Comparison of ENCODE assay signal across 24 cellular contexts in the genomic region with DNA sequence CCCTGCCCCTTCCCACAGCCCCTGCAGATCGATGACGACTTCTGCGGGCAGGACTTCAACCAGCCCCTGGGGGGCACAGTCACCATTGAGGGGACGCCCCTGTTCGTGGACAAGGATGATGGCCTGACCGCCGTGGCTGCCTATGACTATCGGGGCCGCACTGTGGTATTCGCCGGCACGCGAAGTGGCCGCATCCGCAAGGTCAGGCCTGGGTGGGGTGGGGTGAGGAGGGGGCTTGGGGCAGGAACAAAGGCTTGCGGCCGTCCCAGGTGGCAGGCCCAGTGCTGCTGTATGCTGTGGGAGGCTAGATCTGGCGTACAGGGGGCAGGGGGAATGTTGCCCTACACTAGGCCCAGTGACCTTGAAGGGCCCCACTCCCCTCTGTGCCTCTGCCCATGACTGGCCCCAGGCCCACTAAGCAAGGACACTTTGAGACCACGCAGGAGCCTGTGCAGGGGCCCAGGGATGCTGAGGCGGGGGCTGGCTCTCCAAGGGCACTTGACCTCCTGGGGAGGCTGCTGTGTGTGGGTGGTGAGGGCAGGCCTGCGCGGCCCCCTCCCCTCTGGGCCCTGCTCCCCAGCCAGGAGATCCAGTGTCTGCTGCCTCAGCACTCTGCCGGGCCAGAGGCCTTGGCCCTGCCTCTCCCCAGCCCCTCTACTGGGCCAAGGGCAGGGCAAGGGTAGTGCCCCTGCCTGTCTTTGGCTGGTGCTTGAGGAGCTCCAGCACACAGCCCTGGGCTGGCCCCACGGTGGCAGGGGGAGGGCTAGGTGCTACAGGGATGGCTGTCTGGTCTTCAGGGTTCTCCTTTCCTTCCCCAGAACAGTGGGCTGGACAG.
"Had no signal": no experiment of that assay in that cellular context is flagged by ENCODE, and none has a peak within 500 bp of the region (broad histone marks: within the 10 kb centered on the region; RNA-seq: fewer than 3 reads in every experiment).

No MANE protein-coding gene starts in this region.

- H3K27ac Mint-ChIP-seq: activated CD8-positive, alpha-beta T cell treated with anti-CD3 and anti-CD28 coated beads, Interleukin-2, amount 10 ng/mL, durations not matched to agents 7 days and 5 days; nephron; T-cell; T-helper 2 cell treated with Interferon-gamma antibody and Interleukin-4, amounts not matched to agents 5 μg/mL and 100 μg/mL, for 36 hours had no signal

- H3K27me3 Mint-ChIP-seq: central memory CD8-positive, alpha-beta T cell; T-cell had no signal

- DNase-seq: activated CD4-positive, alpha-beta T cell treated with anti-CD3 and anti-CD28 coated beads for 1 hour; activated CD4-positive, alpha-beta T cell treated with anti-CD3 and anti-CD28 coated beads, Interleukin-2, amount 50 U/mL, for 1 hour; activated CD8-positive, alpha-beta T cell treated with anti-CD3 and anti-CD28 coated beads, Interleukin-2, amount 10 ng/mL, durations not matched to agents 7 days and 5 days; activated gamma-delta T cell treated with Interleukin-2 at 50 U/mL for 16 hours; activated T-cell treated with anti-CD3 and anti-CD28 coated beads, Interleukin-2, amount 50 U/mL, for 1 hour; aorta; brain microvascular endothelial cell; effector memory CD4-positive, alpha-beta T cell; foreskin melanocyte; hippocampal formation; kidney glomerular epithelial cell; sigmoid colon; stimulated activated CD4-positive, alpha-beta T cell treated with anti-CD3 and anti-CD28 coated beads, Interleukin-2, amount 100 ng/mL, for 48 hours; stimulated activated CD8-positive, alpha-beta memory T cell treated with anti-CD3 and anti-CD28 coated beads, Interleukin-4, amount 100 ng/mL, for 48 hours; stimulated activated naive CD8-positive, alpha-beta T cell treated with anti-CD3 and anti-CD28 coated beads, Interleukin-15, Interleukin-2, amounts not matched to agents 100 U/mL and 50 U/mL, for 24 hours; substantia nigra; T-cell had no signal

- H3K36me3 Mint-ChIP-seq: activated naive CD4-positive, alpha-beta T cell treated with anti-CD3 and anti-CD28 coated beads, Interleukin-2, amount 50 U/mL, for 72 hours had no signal

- H3K9me3 ChIP-seq: sigmoid colon, tibial nerve had no signal

- H3K4me3 Mint-ChIP-seq: activated CD8-positive, alpha-beta T cell treated with anti-CD3 and anti-CD28 coated beads, Interleukin-2, amount 10 ng/mL, durations not matched to agents 7 days and 5 days; central memory CD8-positive, alpha-beta T cell; nephron; T-cell; T-helper 2 cell treated with Interferon-gamma antibody and Interleukin-4, amounts not matched to agents 5 μg/mL and 100 μg/mL, for 36 hours had no signal

- H3K4me3 ChIP-seq: sigmoid colon, tibial nerve had no signal

- H3K27ac ChIP-seq: brain microvascular endothelial cell, VCaP had no signal

- H3K27me3 ChIP-seq: brain microvascular endothelial cell, sigmoid colon, tibial nerve had no signal

- H3K9me3 Mint-ChIP-seq: activated naive CD4-positive, alpha-beta T cell treated with anti-CD3 and anti-CD28 coated beads, Interleukin-2, amount 50 U/mL, for 72 hours; central memory CD8-positive, alpha-beta T cell; nephron; T-cell; T-helper 2 cell treated with Interferon-gamma antibody and Interleukin-4, amounts not matched to agents 5 μg/mL and 100 μg/mL, for 36 hours had no signal

- ATAC-seq: activated CD8-positive, alpha-beta T cell treated with anti-CD3 and anti-CD28 coated beads, Interleukin-2, amount 10 ng/mL, durations not matched to agents 7 days and 5 days; activated naive CD4-positive, alpha-beta T cell treated with anti-CD3 and anti-CD28 coated beads, Interleukin-2, amount 50 U/mL, for 72 hours; esophagus mucosa; stimulated activated naive CD8-positive, alpha-beta T cell treated with anti-CD3 and anti-CD28 coated beads, Interleukin-15, Interleukin-2, amounts not matched to agents 100 U/mL and 50 U/mL, for 24 hours; T-cell had no signal
